ENCODE assay signal across 12 cellular contexts in genomic region chr14:64937176-64937820, GRCh38. TPM values are rescaled to one million over a fixed set of nuclear protein-coding genes. Genes with fewer than 3 reads are reported as not detected.
DNase-seq lines count a peak whose midpoint lies in the region; ATAC-seq, FAIRE-seq and TF ChIP-seq lines count a peak whose summit lies in the region.
"Had no signal": no experiment of that assay in that cellular context is flagged by ENCODE, and none has a peak within 500 bp of the region (broad histone marks: within the 10 kb centered on the region; RNA-seq: fewer than 3 reads in every experiment).

No MANE protein-coding gene starts in this region.

- H3K27ac Mint-ChIP-seq in stimulated activated naive CD8-positive, alpha-beta T cell treated with anti-CD3 and anti-CD28 coated beads, Interleukin-15, Interleukin-2, amounts not matched to agents 100 ng/mL and 50 ng/mL, for 24 hours = peak overlapping the region; percentile 57
- H3K27ac Mint-ChIP-seq in brain = peak overlapping the region in 3 of 5 experiments; percentile 6 to 74 (median 51)
- H3K27ac Mint-ChIP-seq: activated naive CD4-positive, alpha-beta T cell treated with anti-CD3 and anti-CD28 coated beads for 36 hours had no signal

- peak; percentile 62 for FAIRE-seq in urothelium cell line (lab: Jason Lieb, UNC)

- H3K27ac ChIP-seq in lung (ENCODE audit: low read depth in 1 of 2, low read length in 1 of 2) = no peak overlapping the region
- H3K27ac ChIP-seq: skin epidermis had no signal

- peaks cover 0 to 7% of the 10 kb centered on the region in 2 donors for H3K4me1 ChIP-seq in lung (ENCODE audit: control insufficient read depth in 2 of 2, insufficient read depth in 2 of 2, low read length in 2 of 2)

- DNase-seq in stimulated activated naive CD8-positive, alpha-beta T cell treated with anti-CD3 and anti-CD28 coated beads, Interleukin-15, Interleukin-2, amounts not matched to agents 100 U/mL and 50 U/mL, for 24 hours = no peak
- DNase-seq in lung (ENCODE audit: low spot score) (peak; percentile 6), urothelium cell line (ENCODE audit: low spot score) (no peak), SK-N-DZ (ENCODE audit: low spot score) (no peak)
- DNase-seq: activated CD4-positive, CD25-positive, alpha-beta regulatory T cell treated with anti-CD3 and anti-CD28 coated beads, Interleukin-2, amount 50 U/mL, for 72 hours; activated naive CD4-positive, alpha-beta T cell treated with anti-CD3 and anti-CD28 coated beads for 36 hours; effector CD4-positive, alpha-beta T cell had no signal

- H3K9me3 Mint-ChIP-seq in stimulated activated naive CD8-positive, alpha-beta T cell treated with anti-CD3 and anti-CD28 coated beads, Interleukin-15, Interleukin-2, amounts not matched to agents 100 ng/mL and 50 ng/mL, for 24 hours = no peaks in the 10 kb centered on the region
- no peaks in the 10 kb centered on the region for H3K9me3 Mint-ChIP-seq in brain
- H3K9me3 Mint-ChIP-seq: activated naive CD4-positive, alpha-beta T cell treated with anti-CD3 and anti-CD28 coated beads for 36 hours had no signal

- no peak overlapping the region for H3K4me3 ChIP-seq in lung
- H3K4me3 ChIP-seq: skin epidermis had no signal

- peaks cover 57% of the 10 kb centered on the region for H3K36me3 Mint-ChIP-seq in stimulated activated naive CD8-positive, alpha-beta T cell treated with anti-CD3 and anti-CD28 coated beads, Interleukin-15, Interleukin-2, amounts not matched to agents 100 ng/mL and 50 ng/mL, for 24 hours (ENCODE audit: low read depth)
- H3K36me3 Mint-ChIP-seq in brain = peaks cover 25% of the 10 kb centered on the region

- no peak overlapping the region for H3K4me3 Mint-ChIP-seq in stimulated activated naive CD8-positive, alpha-beta T cell treated with anti-CD3 and anti-CD28 coated beads, Interleukin-15, Interleukin-2, amounts not matched to agents 100 ng/mL and 50 ng/mL, for 24 hours
- H3K4me3 Mint-ChIP-seq in brain = no peak overlapping the region
- H3K4me3 Mint-ChIP-seq: activated naive CD4-positive, alpha-beta T cell treated with anti-CD3 and anti-CD28 coated beads for 36 hours had no signal

- H3K27me3 Mint-ChIP-seq in stimulated activated naive CD8-positive, alpha-beta T cell treated with anti-CD3 and anti-CD28 coated beads, Interleukin-15, Interleukin-2, amounts not matched to agents 100 ng/mL and 50 ng/mL, for 24 hours = no peaks in the 10 kb centered on the region
- no peaks in the 10 kb centered on the region for H3K27me3 Mint-ChIP-seq in brain

- TF ChIP-seq CTCF in brain (conservative IDR thresholded peaks at IDR 0.05) = no peak
- no peak for TF ChIP-seq CTCF in lung (IDR thresholded peaks at IDR 0.05; ENCODE audit: control extremely low read depth, extremely low read depth)

- H3K9me3 ChIP-seq in lung (ENCODE audit: control insufficient read depth in 2 of 2, insufficient read depth in 1 of 2, low read length in 1 of 2) = no peaks in the 10 kb centered on the region

- WGBS in lung, 2 donors = 46 to 76% methylated on average over 1 of the region's 1 CpG

- H3K36me3 ChIP-seq in lung (ENCODE audit: control insufficient read depth in 2 of 2, insufficient read depth in 2 of 2, low read length in 2 of 2) = peaks cover 2 to 7% of the 10 kb centered on the region in 2 donors

- ATAC-seq in stimulated activated naive CD8-positive, alpha-beta T cell treated with anti-CD3 and anti-CD28 coated beads, Interleukin-15, Interleukin-2, amounts not matched to agents 100 U/mL and 50 U/mL, for 24 hours = no peak
- ATAC-seq in lung (ENCODE audit: insufficient read depth, low FRiP score) (no peak), GM18517 (IDR thresholded peaks at IDR 0.05; ENCODE audit: unreplicated experiment) (no peak), HG02763 (IDR thresholded peaks at IDR 0.05; ENCODE audit: unreplicated experiment) (no peak)

- H3K4me1 Mint-ChIP-seq in stimulated activated naive CD8-positive, alpha-beta T cell treated with anti-CD3 and anti-CD28 coated beads, Interleukin-15, Interleukin-2, amounts not matched to agents 100 ng/mL and 50 ng/mL, for 24 hours (ENCODE audit: low read depth) = peaks cover 32% of the 10 kb centered on the region
- peaks cover 35% of the 10 kb centered on the region for H3K4me1 Mint-ChIP-seq in brain

- H3K27me3 ChIP-seq in lung (ENCODE audit: control insufficient read depth, insufficient read depth) = no peaks in the 10 kb centered on the region

RNA-seq across cellular contexts. Expression of gene GPX2, which starts 5.2 kb away (rescaled TPM):
- 23.8 TPM for polyA plus RNA-seq in brain (ENCODE audit: insufficient read depth, low read depth, low replicate concordance)
- total RNA-seq in lung = 1 to 10 TPM in 1 of 2 donors, not detected in 1; 2.9 TPM
- polyA plus RNA-seq in lung = 10 to 100 TPM in 1 of 2 donors, 1 to 10 TPM in 1; 3.4 to 11.3 TPM
- not detected in 2 replicates for polyA plus RNA-seq in SK-N-DZ (2014; cell fraction: cytosol; rRNA removed)
- polyA plus RNA-seq in SK-N-DZ (2014; cell fraction: nucleus; rRNA removed) = not detected in 2 replicates
- total RNA-seq: activated naive CD4-positive, alpha-beta T cell treated with anti-CD3 and anti-CD28 coated beads for 36 hours had no signal

RNA-seq across cellular contexts. Expression of gene CHURC1, which starts 23.0 kb away (rescaled TPM):
- polyA plus RNA-seq in brain (ENCODE audit: insufficient read depth, low read depth, low replicate concordance) = 27.1 TPM
- 10 to 100 TPM; 50.0 to 62.6 TPM for total RNA-seq in lung
- 10 to 100 TPM; 37.2 to 43.8 TPM for polyA plus RNA-seq in lung
- 44.7 and 46.3 TPM in 2 replicates for polyA plus RNA-seq in SK-N-DZ (2014; cell fraction: cytosol; rRNA removed)
- 33.5 and 39.2 TPM in 2 replicates for polyA plus RNA-seq in SK-N-DZ (2014; cell fraction: nucleus; rRNA removed)

RNA-seq across cellular contexts. Expression of gene RAB15, which starts 34.8 kb away (rescaled TPM):
- polyA plus RNA-seq in brain (ENCODE audit: insufficient read depth, low read depth, low replicate concordance) = 28.0 TPM
- 10 to 100 TPM; 15.5 to 16.4 TPM for total RNA-seq in lung
- 10 to 100 TPM in 1 of 2 donors, 1 to 10 TPM in 1; 6.8 to 14.4 TPM for polyA plus RNA-seq in lung
- polyA plus RNA-seq in SK-N-DZ (2014; cell fraction: cytosol; rRNA removed) = 16.1 and 16.2 TPM in 2 replicates
- polyA plus RNA-seq in SK-N-DZ (2014; cell fraction: nucleus; rRNA removed) = 36.7 and 38.3 TPM in 2 replicates

RNA-seq across cellular contexts. Expression of gene FNTB, which starts 49.4 kb away (rescaled TPM):
- polyA plus RNA-seq in brain (ENCODE audit: insufficient read depth, low read depth, low replicate concordance) (34.5 TPM), lung (1 to 10 TPM; 6.2 to 9.5 TPM)
- total RNA-seq in lung = 10 to 100 TPM; 12.0 to 14.8 TPM
- 13.4 and 17.5 TPM in 2 replicates for polyA plus RNA-seq in SK-N-DZ (2014; cell fraction: cytosol; rRNA removed)
- 11.2 and 20.5 TPM in 2 replicates for polyA plus RNA-seq in SK-N-DZ (2014; cell fraction: nucleus; rRNA removed)

RNA-seq across cellular contexts. Expression of gene SPTB, which starts 57.6 kb away (rescaled TPM):
- polyA plus RNA-seq in brain (ENCODE audit: insufficient read depth, low read depth, low replicate concordance) (6.2 TPM), lung (1 to 10 TPM; 1.2 TPM)
- total RNA-seq in lung = 10 to 100 TPM in 1 of 2 donors, 1 to 10 TPM in 1; 3.0 to 11.5 TPM
- polyA plus RNA-seq in SK-N-DZ (2014; cell fraction: cytosol; rRNA removed) = 0.57 and 4.5 TPM in 2 replicates
- polyA plus RNA-seq in SK-N-DZ (2014; cell fraction: nucleus; rRNA removed) = 0.20 and 0.31 TPM in 2 replicates
